9 cellular contexts compared by ENCODE assay signal in genomic region chr11:119759324-119759723, GRCh38. TPM values are rescaled to one million over a fixed set of nuclear protein-coding genes. Genes with fewer than 3 reads are reported as not detected.
DNase-seq lines count a peak whose midpoint lies in the region; ATAC-seq and TF ChIP-seq lines count a peak whose summit lies in the region.
"Had no signal": no experiment of that assay in that cellular context is flagged by ENCODE, and none has a peak within 500 bp of the region (broad histone marks: within the 10 kb centered on the region; RNA-seq: fewer than 3 reads in every experiment).

No MANE protein-coding gene starts in this region.

- CTCF ChIA-PET in PC-9 (lab: Charles Lee): interaction anchor here (0.6 kb wide), 1 partner anchor 30 kb away, joined by 4 read pairs; the partner anchor contains the start of gene NECTIN1

- H3K4me2 ChIP-seq in PC-9: peak overlapping the region; percentile 17; the same call in 1 of the 2 replicates

- H3F3A ChIP-seq in PC-9 (ENCODE audit: insufficient read depth, low read depth): no peaks in the 10 kb centered on the region

- H3K9me3 ChIP-seq in PC-9 (ENCODE audit: insufficient read depth, low read depth) (no peaks in the 10 kb centered on the region), heart left ventricle (no peaks in the 10 kb centered on the region), gastrocnemius medialis (no peaks in the 10 kb centered on the region)

- H3K9me2 ChIP-seq in PC-9 (ENCODE audit: insufficient read depth): no peaks in the 10 kb centered on the region

- DNase-seq in ACHN (peak; percentile 38), H4 (ENCODE audit: low spot score) (peak; percentile 88), PC-9 (peak; percentile 31 to 60), fibroblast of peridontal ligament (ENCODE audit: extremely low read depth) (peak; percentile 33), superior temporal gyrus (ENCODE audit: extremely low spot score) (no peak), heart left ventricle (no peak), gastrocnemius medialis (no peak)
- DNase-seq: CD8-positive, alpha-beta T cell had no signal

- in situ Hi-C loops in ACHN (cut with HindIII; ENCODE audit: low pct_ligation_motif_present, low pct_unique_long_range_greater_than_20kb, low sequenced_read_pairs): no loop called here
- in situ Hi-C loops in gastrocnemius medialis (cut with MboI; ENCODE audit: low sequenced_read_pairs in 4 of 4): no loop called here

- no peak overlapping the region for H3K4me3 ChIP-seq in PC-9
- H3K4me3 ChIP-seq in heart left ventricle: no peak overlapping the region
- H3K4me3 ChIP-seq in gastrocnemius medialis: no peak overlapping the region

- 60 to 77% (median 67%) methylated on average over 8 of the region's 8 CpGs for WGBS in heart left ventricle, 4 donors

- intact Hi-C loops in PC-9 (cut with micrococcal nuclease; ENCODE audit: unreplicated experiment) (no loop called here), heart left ventricle (cut with DNase I) (no loop called here), gastrocnemius medialis (cut with DNase I; ENCODE audit: low total_unique reads) (no loop called here)

- POLR2A ChIA-PET in PC-9 (lab: Charles Lee; ENCODE audit: unreplicated experiment): no interaction called here

- no peak overlapping the region for H2AFZ ChIP-seq in PC-9

- no peak for TF ChIP-seq POLR2A in heart left ventricle (IDR thresholded peaks at IDR 0.05)
- no peak for TF ChIP-seq POLR2A in gastrocnemius medialis (IDR thresholded peaks at IDR 0.05)

- H3K27ac ChIP-seq in PC-9 (no peak overlapping the region), heart left ventricle (no peak overlapping the region), gastrocnemius medialis (no peak overlapping the region)

- H3K36me3 ChIP-seq in PC-9 (ENCODE audit: low read depth): no peaks in the 10 kb centered on the region
- no peaks in the 10 kb centered on the region for H3K36me3 ChIP-seq in heart left ventricle
- no peaks in the 10 kb centered on the region for H3K36me3 ChIP-seq in gastrocnemius medialis

- BruUV-seq in PC-9 (replicated peaks; lab: Mats Ljungman, UMichigan): no TSS peak

- TF ChIP-seq CTCF in PC-9 (conservative IDR thresholded peaks at IDR 0.05) (no peak), heart left ventricle (IDR thresholded peaks at IDR 0.05) (no peak), gastrocnemius medialis (IDR thresholded peaks at IDR 0.05 in 4 of 5, conservative IDR thresholded peaks at IDR 0.05 in 1 of 5) (no peak)

- ATAC-seq in GM21526 (IDR thresholded peaks at IDR 0.05; ENCODE audit: low FRiP score, unreplicated experiment): no peak
- ATAC-seq in heart left ventricle: no peak
- no peak for ATAC-seq in gastrocnemius medialis
- ATAC-seq: CD8-positive, alpha-beta T cell had no signal

- no peaks in the 10 kb centered on the region for H3K79me2 ChIP-seq in PC-9 (ENCODE audit: low read depth)

- H4K20me1 ChIP-seq in PC-9 (ENCODE audit: insufficient read depth): no peaks in the 10 kb centered on the region

- H3K27me3 ChIP-seq in PC-9 (ENCODE audit: insufficient read depth, low read depth) (peaks cover 34% of the 10 kb centered on the region), heart left ventricle (no peaks in the 10 kb centered on the region), gastrocnemius medialis (no peaks in the 10 kb centered on the region)

- H3K4me1 ChIP-seq in PC-9 (replicated peaks; ENCODE audit: insufficient read depth) (peaks cover 13% of the 10 kb centered on the region), heart left ventricle (peaks cover 0 to 7% (median 3%) of the 10 kb centered on the region in 12 donors), gastrocnemius medialis (no peaks in the 10 kb centered on the region)

RNA-seq across cellular contexts. Expression of gene NECTIN1, which starts 30.3 kb away (rescaled TPM):
- 6.4 and 6.6 TPM in 2 replicates for total RNA-seq in H4 (2014; rRNA removed; shearing (Covaris generic))
- total RNA-seq in PC-9 (2021) (17.6 and 21.5 TPM in 2 replicates), heart left ventricle (10 to 100 TPM in 8 of 9 donors, 1 to 10 TPM in 1; 7.2 to 28.6 (median 19.5) TPM), gastrocnemius medialis (1 to 10 TPM in 2 of 4 donors, under 1 TPM in 2; 0.66 to 2.2 (median 0.92) TPM)
- 10 to 100 TPM in 1 of 2 donors, 1 to 10 TPM in 1; 5.8 to 18.5 TPM for polyA plus RNA-seq in heart left ventricle

Comparison
In these comparisons a context has a peak if more than half of its experiments do, and no peak if none do; other contexts are left out.
1. DNase-seq: peak in ACHN (single experiment), H4 (single experiment), PC-9 (2 of 2) and fibroblast of peridontal ligament (single experiment); none in superior temporal gyrus (single experiment), heart left ventricle (0 of 5) and gastrocnemius medialis (0 of 2).